In genomic region chr6:41546866-41547798, GRCh38 we compare ENCODE assay signal across 8 cellular contexts. TPM values are rescaled to one million over a fixed set of nuclear protein-coding genes. Genes with fewer than 3 reads are reported as not detected.
DNase-seq lines count a peak whose midpoint lies in the region; ATAC-seq and TF ChIP-seq lines count a peak whose summit lies in the region.

No MANE protein-coding gene starts in this region.

- ATAC-seq in GM18505 (IDR thresholded peaks at IDR 0.05; ENCODE audit: unreplicated experiment) (peak; percentile 24), HG03097 (IDR thresholded peaks at IDR 0.05; ENCODE audit: low FRiP score, unreplicated experiment) (peak; percentile 8), left colon (peak; percentile 31)
- peak; percentile 46 for ATAC-seq in central memory CD8-positive, alpha-beta T cell (replicated peaks; ENCODE audit: extremely low read depth, poor library complexity, severe bottlenecking)
- ATAC-seq in stimulated activated effector memory CD8-positive, alpha-beta T cell treated with anti-CD3 and anti-CD28 coated beads, Interleukin-12 subunit alpha, Interleukin-12 subunit beta, amount 100 ng/mL, for 72 hours = peak; percentile 27

- H3K27me3 Mint-ChIP-seq in central memory CD8-positive, alpha-beta T cell = no peaks in the 10 kb centered on the region

- DNase-seq in AG08395 (ENCODE audit: low spot score) (peak; percentile 18), SK-MEL-5 (ENCODE audit: low read depth, low spot score) (peak; percentile 20), left colon (peak in 1 of 2 donors; percentile 61), midbrain (lab: John Stamatoyannopoulos, UW) (no peak)
- peak in 1 of 2 donors; percentile 31 for DNase-seq in central memory CD8-positive, alpha-beta T cell (ENCODE audit: low spot score in 2 of 2)
- peak; percentile 28 to 70 for DNase-seq in stimulated activated effector memory CD8-positive, alpha-beta T cell treated with anti-CD3 and anti-CD28 coated beads, Interleukin-12 subunit alpha, Interleukin-12 subunit beta, amount 100 ng/mL, for 72 hours (ENCODE audit: low spot score in 2 of 2)

- H3K4me1 Mint-ChIP-seq in central memory CD8-positive, alpha-beta T cell = peaks cover 48% of the 10 kb centered on the region
- peaks cover 58% of the 10 kb centered on the region for H3K4me1 Mint-ChIP-seq in stimulated activated effector memory CD8-positive, alpha-beta T cell treated with anti-CD3 and anti-CD28 coated beads, Interleukin-12 subunit alpha, Interleukin-12 subunit beta, amount 100 ng/mL, for 72 hours

- peaks cover 11% of the 10 kb centered on the region for H3K36me3 Mint-ChIP-seq in central memory CD8-positive, alpha-beta T cell (ENCODE audit: insufficient read depth)
- peaks cover 48% of the 10 kb centered on the region for H3K36me3 Mint-ChIP-seq in stimulated activated effector memory CD8-positive, alpha-beta T cell treated with anti-CD3 and anti-CD28 coated beads, Interleukin-12 subunit alpha, Interleukin-12 subunit beta, amount 100 ng/mL, for 72 hours

- no peak for TF ChIP-seq POLR2A in GM18505 (IDR thresholded peaks at IDR 0.05; ENCODE audit: borderline replicate concordance, extremely low read depth, insufficient read depth, insufficient read length)

- peak overlapping the region; percentile 89 for H3K4me3 Mint-ChIP-seq in central memory CD8-positive, alpha-beta T cell
- peak overlapping the region; percentile 84 for H3K4me3 Mint-ChIP-seq in stimulated activated effector memory CD8-positive, alpha-beta T cell treated with anti-CD3 and anti-CD28 coated beads, Interleukin-12 subunit alpha, Interleukin-12 subunit beta, amount 100 ng/mL, for 72 hours

- peak overlapping the region; percentile 82 for H3K27ac Mint-ChIP-seq in central memory CD8-positive, alpha-beta T cell (ENCODE audit: low read depth)
- H3K27ac Mint-ChIP-seq in stimulated activated effector memory CD8-positive, alpha-beta T cell treated with anti-CD3 and anti-CD28 coated beads, Interleukin-12 subunit alpha, Interleukin-12 subunit beta, amount 100 ng/mL, for 72 hours = peak overlapping the region; percentile 71

- in situ Hi-C loops in SK-MEL-5 (cut with HindIII; ENCODE audit: low pct_unique_long_range_greater_than_20kb, low sequenced_read_pairs) = no loop called here

- intact Hi-C loops in left colon (cut with DNase I, micrococcal nuclease) = no loop called here

- H3K9me3 Mint-ChIP-seq in central memory CD8-positive, alpha-beta T cell = no peaks in the 10 kb centered on the region
- H3K9me3 Mint-ChIP-seq in stimulated activated effector memory CD8-positive, alpha-beta T cell treated with anti-CD3 and anti-CD28 coated beads, Interleukin-12 subunit alpha, Interleukin-12 subunit beta, amount 100 ng/mL, for 72 hours = no peaks in the 10 kb centered on the region

RNA-seq across cellular contexts. Expression of gene FOXP4, which starts 1.0 kb away (rescaled TPM):
- total RNA-seq in SK-MEL-5 (2014; rRNA removed; shearing (Covaris generic)) = 1.2 and 1.5 TPM in 2 replicates
- 20.7 and 30.2 TPM in 2 replicates for polyA plus RNA-seq in SK-MEL-5 (2015; cell fraction: cytosol; rRNA removed)
- 4.6 and 6.9 TPM in 2 replicates for polyA plus RNA-seq in SK-MEL-5 (2015; cell fraction: nucleus; rRNA removed)
- total RNA-seq in left colon = 10 to 100 TPM; 38.6 to 39.4 TPM

Comparison
In these comparisons a context has a peak if more than half of its experiments do, and no peak if none do; other contexts are left out.
1. RNA of gene FOXP4, which starts 1.0 kb away (total RNA-seq): 38.6 to 39.4 TPM in left colon; 1.2 to 1.5 TPM in SK-MEL-5; every median in the first group is over 10 times any median in the second.
2. Peak in every context shown above with its lines, with median percentiles within 50 percentile points of each other: ATAC-seq.